30 cellular contexts compared by ENCODE assay signal in the genomic region with DNA sequence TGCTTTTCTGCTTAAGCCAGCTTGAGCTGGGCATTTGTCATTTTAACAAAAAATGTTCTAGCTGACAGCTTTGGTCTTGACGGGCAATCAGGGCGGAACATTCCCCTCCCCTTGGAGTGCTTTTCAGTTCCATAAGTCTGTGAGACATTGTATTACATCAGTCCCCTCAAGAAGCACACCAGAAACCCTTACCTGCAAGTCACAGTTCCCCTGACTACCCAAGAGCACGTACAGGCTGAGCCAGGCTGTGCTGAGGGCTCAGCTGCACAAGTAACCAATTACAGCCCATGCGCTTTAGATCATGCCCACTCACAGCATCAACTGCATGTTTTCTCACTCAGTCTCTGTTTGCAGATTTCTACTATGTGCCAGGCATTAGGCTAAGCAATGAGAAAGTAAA. TPM values are rescaled to one million over a fixed set of nuclear protein-coding genes. Genes with fewer than 3 reads are reported as not detected.
DNase-seq lines count a peak whose midpoint lies in the region; ATAC-seq and TF ChIP-seq lines count a peak whose summit lies in the region.
"Had no signal": no experiment of that assay in that cellular context is flagged by ENCODE, and none has a peak within 500 bp of the region (broad histone marks: within the 10 kb centered on the region; RNA-seq: fewer than 3 reads in every experiment).

No MANE protein-coding gene starts in this region.

- no peaks in the 10 kb centered on the region for H3K27me3 Mint-ChIP-seq in activated CD4-positive, alpha-beta T cell treated with anti-CD3 and anti-CD28 coated beads for 36 hours
- H3K27me3 Mint-ChIP-seq in H9 (ENCODE audit: low read depth) = no peaks in the 10 kb centered on the region
- H3K27me3 Mint-ChIP-seq in effector memory CD8-positive, alpha-beta T cell = no peaks in the 10 kb centered on the region
- no peaks in the 10 kb centered on the region for H3K27me3 Mint-ChIP-seq in stimulated activated memory B cell treated with anti-CD40 and anti-IgM and Interleukin-4, amounts not matched to agents 10 μg/mL and 1 μg/mL and 100 μg/mL, for 72 hours
- H3K27me3 Mint-ChIP-seq: CD4-positive, alpha-beta memory T cell; naive B cell; progenitor cell of endocrine pancreas had no signal

- POLR2A ChIA-PET in activated CD4-positive, alpha-beta T cell treated with anti-CD3 and anti-CD28 coated beads for 36 hours (lab: Charles Lee) = no interaction called here

- no peak overlapping the region for H2BK5ac ChIP-seq in H9 (ENCODE audit: insufficient read length, low read length)

- no peak overlapping the region for H3K23ac ChIP-seq in H9 (ENCODE audit: insufficient read length, low read depth, low read length)

- peaks cover 13% of the 10 kb centered on the region; the same call in 1 of the 2 replicates for H3K79me2 ChIP-seq in H9 (ENCODE audit: insufficient read depth, low read length)

- no peak overlapping the region for H2BK20ac ChIP-seq in H9 (ENCODE audit: low read depth, low read length, poor library complexity, severe bottlenecking)

- H3K9ac ChIP-seq in H9 (ENCODE audit: extremely low read depth, insufficient read length, low read length) = no peak overlapping the region

- no peak overlapping the region for H2AFZ ChIP-seq in H9 (ENCODE audit: low read length)
- H2AFZ ChIP-seq: hepatocyte had no signal

- in situ Hi-C loops in GM13976 (cut with MboI; ENCODE audit: low sequenced_read_pairs, unreplicated experiment) = no loop called here

- H2BK12ac ChIP-seq in H9 (ENCODE audit: insufficient read length, low read depth, low read length) = no peak overlapping the region

- no peak overlapping the region for H3K18ac ChIP-seq in H9 (ENCODE audit: insufficient read length, low read depth, low read length)

- no peaks in the 10 kb centered on the region for H3K4me1 ChIP-seq in H9 (ENCODE audit: insufficient read depth, low read length)
- H3K4me1 ChIP-seq: gastroesophageal sphincter, lower lobe of right lung, Peyer's patch had no signal

- no peak overlapping the region for H4K8ac ChIP-seq in H9 (replicated peaks; ENCODE audit: insufficient read length, low read depth, low read length)

- peaks cover 8% of the 10 kb centered on the region for H3K4me1 Mint-ChIP-seq in activated CD4-positive, alpha-beta T cell treated with anti-CD3 and anti-CD28 coated beads for 36 hours
- H3K4me1 Mint-ChIP-seq in H9 = peaks cover 4 to 12% of the 10 kb centered on the region in 2 experiments
- peaks cover 38 to 45% of the 10 kb centered on the region in 2 donors for H3K4me1 Mint-ChIP-seq in effector memory CD8-positive, alpha-beta T cell (ENCODE audit: low read depth in 2 of 2)
- peaks cover 20% of the 10 kb centered on the region for H3K4me1 Mint-ChIP-seq in stimulated activated memory B cell treated with anti-CD40 and anti-IgM and Interleukin-4, amounts not matched to agents 10 μg/mL and 1 μg/mL and 100 μg/mL, for 72 hours

- no peak overlapping the region for H3K4ac ChIP-seq in H9 (ENCODE audit: low read depth, low read length)

- no CpG with 5 or more reads among the region's 4 CpGs for WGBS in H9 (ENCODE audit: extremely low coverage, insufficient read length, low lambda C conversion rate)

- H2BK120ac ChIP-seq in H9 (ENCODE audit: low read depth, low read length, poor library complexity, severe bottlenecking) = no peak overlapping the region

- no peak overlapping the region for H3K4me2 ChIP-seq in H9 (ENCODE audit: insufficient read depth, insufficient read length, low read length)
- H3K4me2 ChIP-seq: hepatocyte had no signal

- H3T11ph ChIP-seq in H9 (ENCODE audit: low read length) = no peak overlapping the region

- H3K27me3 ChIP-seq in H9 (ENCODE audit: insufficient read depth, low read length) = no peaks in the 10 kb centered on the region
- H3K27me3 ChIP-seq: adrenal gland, gastroesophageal sphincter, hepatocyte, Peyer's patch had no signal

- no peak overlapping the region for H2BK15ac ChIP-seq in H9 (ENCODE audit: low read depth, low read length)

- no peak overlapping the region for H3K27ac ChIP-seq in H9 (ENCODE audit: insufficient read length, low read depth, low read length)
- H3K27ac ChIP-seq in substantia nigra (ENCODE audit: low read depth, low read length, poor library complexity, severe bottlenecking) = no peak overlapping the region
- H3K27ac ChIP-seq: adrenal gland, gastroesophageal sphincter, hepatocyte, lower lobe of right lung, Peyer's patch had no signal

- H3K23me2 ChIP-seq in H9 (ENCODE audit: insufficient read length, low read depth, low read length, poor library complexity, severe bottlenecking) = no peaks in the 10 kb centered on the region

- no peak overlapping the region for H4K5ac ChIP-seq in H9 (ENCODE audit: insufficient read length, low read depth, low read length)

- H3K79me1 ChIP-seq in H9 (ENCODE audit: insufficient read depth, low read depth, low read length, poor library complexity, severe bottlenecking) = peaks cover 2% of the 10 kb centered on the region

- H2AK5ac ChIP-seq in H9 (ENCODE audit: insufficient read length, low read length) = no peak overlapping the region

- H4K91ac ChIP-seq in H9 (ENCODE audit: insufficient read length, low read depth, low read length) = no peak overlapping the region

- H3K27ac Mint-ChIP-seq in activated CD4-positive, alpha-beta T cell treated with anti-CD3 and anti-CD28 coated beads for 36 hours = peak overlapping the region; percentile 71
- H3K27ac Mint-ChIP-seq in H9 = peak overlapping the region; percentile 31 to 86 (median 45); a peak in 4 of 7 replicates
- H3K27ac Mint-ChIP-seq in effector memory CD8-positive, alpha-beta T cell = peak overlapping the region; percentile 65 to 94
- peak overlapping the region; percentile 55 for H3K27ac Mint-ChIP-seq in stimulated activated memory B cell treated with anti-CD40 and anti-IgM and Interleukin-4, amounts not matched to agents 10 μg/mL and 1 μg/mL and 100 μg/mL, for 72 hours
- H3K27ac Mint-ChIP-seq: progenitor cell of endocrine pancreas had no signal

- no peak overlapping the region for H3K14ac ChIP-seq in H9 (ENCODE audit: insufficient read depth, low read length)

- no peak for TF ChIP-seq CTCF in H9 (conservative IDR thresholded peaks at IDR 0.05)
- TF ChIP-seq CTCF in GM13976 (IDR thresholded peaks at IDR 0.05; ENCODE audit: borderline replicate concordance, control extremely low read depth, extremely low read depth, insufficient read depth, missing control alignments) = no peak

- H3K9me3 ChIP-seq in H9 (ENCODE audit: control insufficient read depth, low read depth, low read length) = no peaks in the 10 kb centered on the region
- H3K9me3 ChIP-seq: adrenal gland, gastroesophageal sphincter, lower lobe of right lung, Peyer's patch had no signal

- CTCF ChIA-PET in activated CD4-positive, alpha-beta T cell treated with anti-CD3 and anti-CD28 coated beads for 36 hours (lab: Charles Lee) = interaction anchor here (1.1 kb wide), 1 partner anchor 9 kb away, joined by 4 read pairs; no protein-coding TSS in a partner anchor

- no peaks in the 10 kb centered on the region for H3K9me3 Mint-ChIP-seq in activated CD4-positive, alpha-beta T cell treated with anti-CD3 and anti-CD28 coated beads for 36 hours (ENCODE audit: low read depth)
- H3K9me3 Mint-ChIP-seq in H9 = peaks cover 0 to 3% of the 10 kb centered on the region in 2 experiments; a peak in 2 of 5 replicates
- H3K9me3 Mint-ChIP-seq in effector memory CD8-positive, alpha-beta T cell = no peaks in the 10 kb centered on the region
- no peaks in the 10 kb centered on the region for H3K9me3 Mint-ChIP-seq in stimulated activated memory B cell treated with anti-CD40 and anti-IgM and Interleukin-4, amounts not matched to agents 10 μg/mL and 1 μg/mL and 100 μg/mL, for 72 hours
- H3K9me3 Mint-ChIP-seq: CD4-positive, alpha-beta memory T cell; naive B cell had no signal

- H4K20me1 ChIP-seq in H9 (ENCODE audit: control insufficient read depth, insufficient read depth, insufficient read length) = no peaks in the 10 kb centered on the region

- peaks cover 16% of the 10 kb centered on the region for H3K36me3 Mint-ChIP-seq in activated CD4-positive, alpha-beta T cell treated with anti-CD3 and anti-CD28 coated beads for 36 hours (ENCODE audit: low read depth)
- H3K36me3 Mint-ChIP-seq in H9 (ENCODE audit: insufficient read depth in 1 of 3, low read depth in 3 of 3) = peaks cover 17 to 33% (median 21%) of the 10 kb centered on the region in 3 experiments; a peak in 6 of 7 replicates
- peaks cover 25% of the 10 kb centered on the region for H3K36me3 Mint-ChIP-seq in effector memory CD8-positive, alpha-beta T cell (ENCODE audit: insufficient read depth)
- peaks cover 31% of the 10 kb centered on the region for H3K36me3 Mint-ChIP-seq in stimulated activated memory B cell treated with anti-CD40 and anti-IgM and Interleukin-4, amounts not matched to agents 10 μg/mL and 1 μg/mL and 100 μg/mL, for 72 hours

- no peak overlapping the region for H3K56ac ChIP-seq in H9 (ENCODE audit: insufficient read length, low read depth, low read length)

- intact Hi-C loops in activated CD4-positive, alpha-beta T cell treated with anti-CD3 and anti-CD28 coated beads for 36 hours (cut with DNase I, micrococcal nuclease) = no loop called here

- ATAC-seq in activated CD4-positive, alpha-beta T cell treated with anti-CD3 and anti-CD28 coated beads for 36 hours = peak; percentile 44
- no peak for ATAC-seq in effector memory CD8-positive, alpha-beta T cell (replicated peaks)
- ATAC-seq in stimulated activated memory B cell treated with anti-CD40 and anti-IgM and Interleukin-4, amounts not matched to agents 10 μg/mL and 1 μg/mL and 100 μg/mL, for 72 hours = no peak
- ATAC-seq: gastroesophageal sphincter, lower lobe of right lung, sciatic nerve had no signal

- no peak for DNase-seq in activated CD4-positive, alpha-beta T cell treated with anti-CD3 and anti-CD28 coated beads for 36 hours
- no peak for DNase-seq in activated CD4-positive, alpha-beta T cell treated with anti-CD3 and anti-CD28 coated beads for 4 hours
- DNase-seq in H9 (no peak), substantia nigra (lab: John Stamatoyannopoulos, UW) (no peak), GM13976 (ENCODE audit: low spot score) (no peak), cortex of kidney (lab: John Stamatoyannopoulos, UW) (no peak)
- no peak for DNase-seq in effector memory CD8-positive, alpha-beta T cell
- DNase-seq: activated CD4-positive, alpha-beta T cell treated with anti-CD3 and anti-CD28 coated beads for 1 hour; activated naive CD4-positive, alpha-beta T cell; activated T-cell treated with anti-CD3 and anti-CD28 coated beads, Interleukin-2, amount 50 U/mL, for 1 hour; adrenal gland; CD4-positive, alpha-beta memory T cell; EL; HCEC 1CT; lower lobe of right lung; midbrain; MV-4-11; naive B cell; NCI-H1436; NCI-H2081; NCI-H774; Peyer's patch; SHP77; stimulated activated CD4-positive, alpha-beta T cell treated with anti-CD3 and anti-CD28 coated beads, Interleukin-12 subunit alpha, Interleukin-12 subunit beta, amount 100 ng/mL, for 4 hours; stimulated activated CD4-positive, alpha-beta T cell treated with anti-CD3 and anti-CD28 coated beads, Interleukin-2, amount 100 ng/mL, for 48 hours had no signal

- no peak overlapping the region for H3K4me3 Mint-ChIP-seq in activated CD4-positive, alpha-beta T cell treated with anti-CD3 and anti-CD28 coated beads for 36 hours
- H3K4me3 Mint-ChIP-seq in H9 = no peak overlapping the region
- peak overlapping the region in 1 of 2 donors; percentile 18 for H3K4me3 Mint-ChIP-seq in effector memory CD8-positive, alpha-beta T cell
- H3K4me3 Mint-ChIP-seq in stimulated activated memory B cell treated with anti-CD40 and anti-IgM and Interleukin-4, amounts not matched to agents 10 μg/mL and 1 μg/mL and 100 μg/mL, for 72 hours = no peak overlapping the region

RNA-seq across cellular contexts. Expression of a gene that starts 19.1 kb away (rescaled TPM):
- 10 to 100 TPM; 25.5 to 31.2 TPM for total RNA-seq in activated CD4-positive, alpha-beta T cell treated with anti-CD3 and anti-CD28 coated beads for 36 hours
- 51.9 and 53.0 TPM in 2 replicates for total RNA-seq in H9 (2021)

RNA-seq across cellular contexts. Expression of a gene that starts 19.9 kb away (rescaled TPM):
- 10 to 100 TPM; 34.1 to 34.4 TPM for total RNA-seq in activated CD4-positive, alpha-beta T cell treated with anti-CD3 and anti-CD28 coated beads for 36 hours
- 15.2 and 18.0 TPM in 2 replicates for total RNA-seq in H9 (2021)

RNA-seq across cellular contexts. Expression of a gene that starts 35.0 kb away (rescaled TPM):
- total RNA-seq in activated CD4-positive, alpha-beta T cell treated with anti-CD3 and anti-CD28 coated beads for 36 hours = 10 to 100 TPM; 21.9 to 22.2 TPM
- 17.4 and 19.3 TPM in 2 replicates for total RNA-seq in H9 (2021)
